In genomic region chr7:95604811-95605210, GRCh38 we compare ENCODE assay signal across 8 cellular contexts. TPM values are rescaled to one million over a fixed set of nuclear protein-coding genes. Genes with fewer than 3 reads are reported as not detected.
"Had no signal": no experiment of that assay in that cellular context is flagged by ENCODE, and none has a peak within 500 bp of the region (broad histone marks: within the 10 kb centered on the region; RNA-seq: fewer than 3 reads in every experiment).

No MANE protein-coding gene starts in this region.

RNA-seq across cellular contexts. Expression of gene PDK4, which starts 8.5 kb away (rescaled TPM):
- total RNA-seq: activated CD4-positive, alpha-beta memory T cell treated with anti-CD3 and anti-CD28 coated beads, Interleukin-2, amount 10 ng/mL, durations not matched to agents 7 days and 5 days; activated CD4-positive, alpha-beta T cell treated with anti-CD3 and anti-CD28 coated beads for 36 hours; activated CD4-positive, alpha-beta T cell treated with anti-CD3 and anti-CD28 coated beads, Interleukin-2, amount 10 ng/mL, durations not matched to agents 7 days and 5 days; activated CD8-positive, alpha-beta memory T cell treated with anti-CD3 and anti-CD28 coated beads, Interleukin-2, amount 10 ng/mL, durations not matched to agents 7 days and 5 days; activated CD8-positive, alpha-beta T cell treated with anti-CD3 and anti-CD28 coated beads, Interleukin-2, amount 10 ng/mL, durations not matched to agents 7 days and 5 days; activated T-helper 2 cell treated with anti-CD3 and anti-CD28 coated beads, Interferon-gamma antibody, Interleukin-2, Interleukin-4, amounts not matched to agents 10 μg/mL and 5 μg/mL and 100 μg/mL, durations not matched to agents 14 hours and 24 hours and 36 hours; T-helper 1 cell treated with Interleukin-12 subunit alpha and Interleukin-12 subunit beta and Interleukin-4 antibody, amounts not matched to agents 30 ng/mL and 1 ng/mL, for 36 hours; T-helper 2 cell treated with Interferon-gamma antibody and Interleukin-4, amounts not matched to agents 100 ng/mL and 5 ng/mL, for 36 hours had no signal
